ENCODE assay signal across 23 cellular contexts in the genomic region with DNA sequence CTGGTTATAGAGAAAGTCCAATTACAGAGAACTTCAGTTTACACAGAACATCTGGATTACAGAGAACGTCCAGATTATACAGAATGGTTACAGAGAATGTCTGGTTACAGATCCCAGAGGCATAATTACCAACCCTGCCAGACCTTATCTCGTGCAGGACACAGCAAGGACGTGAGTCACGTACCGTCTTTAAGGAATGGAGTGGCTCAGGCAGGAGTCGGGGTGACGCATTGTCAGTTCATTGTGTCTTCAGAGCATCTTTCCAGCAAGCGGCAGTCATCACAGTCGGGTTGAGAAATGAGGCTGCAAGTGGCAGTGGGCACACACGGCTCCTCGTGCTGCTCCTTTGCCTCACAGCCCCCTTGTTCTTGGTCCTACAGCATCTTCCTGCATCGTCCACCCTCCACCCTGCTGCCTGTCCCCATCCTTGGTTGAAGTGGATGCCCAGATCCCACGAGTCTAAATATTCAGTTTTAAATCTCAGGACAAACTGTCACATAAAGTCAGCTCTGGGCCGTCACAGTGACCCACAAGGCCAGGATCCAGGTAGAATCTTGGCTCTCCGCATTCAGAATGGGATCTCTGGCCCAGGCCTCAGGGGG. TPM values are rescaled to one million over a fixed set of nuclear protein-coding genes. Genes with fewer than 3 reads are reported as not detected.
DNase-seq lines count a peak whose midpoint lies in the region; ATAC-seq and TF ChIP-seq lines count a peak whose summit lies in the region.
"Had no signal": no experiment of that assay in that cellular context is flagged by ENCODE, and none has a peak within 500 bp of the region (broad histone marks: within the 10 kb centered on the region; RNA-seq: fewer than 3 reads in every experiment).

No MANE protein-coding gene starts in this region.

- no peak for TF ChIP-seq CTCF in RWPE1 (conservative IDR thresholded peaks at IDR 0.05; ENCODE audit: low read depth)
- TF ChIP-seq CTCF in fibroblast of villous mesenchyme (IDR thresholded peaks at IDR 0.05; ENCODE audit: insufficient read depth, low read depth, low read length), result no peak

- no peaks in the 10 kb centered on the region for H3K9me2 ChIP-seq in GM23248 (ENCODE audit: insufficient read depth)

- in situ Hi-C loops in GM23248 (cut with MboI), result loop anchor here (10.0 to 25.0 kb wide), 3 partner anchors 237 to 509 kb away; no protein-coding TSS in a partner anchor

- H3K4me3 ChIP-seq in GM23248 (no peak overlapping the region), fibroblast of villous mesenchyme (ENCODE audit: low read depth, low read length) (no peak overlapping the region)

- DNase-seq in AG08395 (ENCODE audit: low spot score) (peak; percentile 76), GM23248 (peak; percentile 97), RWPE1 (ENCODE audit: low spot score) (peak; percentile 43), fibroblast of villous mesenchyme (ENCODE audit: low read depth) (peak; percentile 45), DMS53 (lab: John Stamatoyannopoulos, UW) (no peak)
- DNase-seq: anterior cingulate cortex; Calu3; cortex of kidney; HCEC 1CT; head of caudate nucleus; KG1; NCI-H1417 treated with DMSO at 0.1 percent for 48 hours; NCI-H2171 treated with DMSO at 0.1 percent for 48 hours; occipital lobe; SHP77; stimulated activated CD4-positive, alpha-beta T cell treated with anti-CD3 and anti-CD28 coated beads, Interleukin-2, amount 100 ng/mL, for 48 hours; T-helper 17 cell had no signal

- ATAC-seq in GM19351 (IDR thresholded peaks at IDR 0.05; ENCODE audit: unreplicated experiment) (no peak), GM19455 (IDR thresholded peaks at IDR 0.05; ENCODE audit: unreplicated experiment) (no peak), HG03457 (IDR thresholded peaks at IDR 0.05; ENCODE audit: unreplicated experiment) (no peak)
- ATAC-seq: T-helper 17 cell had no signal

- H3K4me1 ChIP-seq in GM23248 (ENCODE audit: insufficient read depth), result peaks cover 3% of the 10 kb centered on the region; the same call in 1 of the 2 replicates

- H3K9ac ChIP-seq in GM23248, result no peak overlapping the region

- no peak overlapping the region for H3K4me2 ChIP-seq in GM23248 (ENCODE audit: unreplicated experiment)

- CTCF ChIA-PET in RWPE1 (lab: Yijun Ruan, JAX), result interaction anchor here (0.6 to 0.7 kb wide), 2 partner anchors 30 to 745 kb away, joined by 3 read pairs; no protein-coding TSS in a partner anchor

- H3K27me3 ChIP-seq in GM23248 (replicated peaks; ENCODE audit: insufficient read depth), result no peaks in the 10 kb centered on the region

- no peaks in the 10 kb centered on the region for H3K36me3 ChIP-seq in GM23248 (ENCODE audit: low read depth)

- peaks cover 7% of the 10 kb centered on the region; the same call in 1 of the 2 replicates for H3F3A ChIP-seq in GM23248 (ENCODE audit: insufficient read depth)

- 12 to 18% methylated on average over 15 of the region's 15 CpGs for WGBS in GM23248 (ENCODE audit: low coverage in 1 of 2, low lambda C conversion rate in 2 of 2, missing lambda C conversion rate in 2 of 2), 2 experiments

- POLR2A ChIA-PET in RWPE1 (lab: Yijun Ruan, JAX; ENCODE audit: low non-redundant PET), result no interaction called here

- no peaks in the 10 kb centered on the region for H3K9me3 ChIP-seq in GM23248 (ENCODE audit: low read depth)

- no peak overlapping the region for H2AFZ ChIP-seq in GM23248

- H3K79me2 ChIP-seq in GM23248 (ENCODE audit: insufficient read depth), result no peaks in the 10 kb centered on the region

- H3K27ac ChIP-seq in GM23248 (no peak overlapping the region), RWPE1 (no peak overlapping the region)
- H3K27ac ChIP-seq: epithelial cell of prostate had no signal

- no peaks in the 10 kb centered on the region for H4K20me1 ChIP-seq in GM23248 (ENCODE audit: insufficient read depth)

RNA-seq across cellular contexts. Expression of gene SLC6A19, which starts 30.0 kb away (rescaled TPM):
- not detected in 2 replicates for total RNA-seq in GM23248 (2014; rRNA removed; shearing (Covaris generic))
- not detected in 2 replicates for polyA plus RNA-seq in GM23248 (2016; fragmentation: Nextera tagmentation; extraction: Ambion mirVana)
- total RNA-seq in fibroblast of villous mesenchyme, result not detected in 2 replicates
- total RNA-seq: Calu3, mononuclear cell, occipital lobe, T-helper 17 cell had no signal
- polyA plus RNA-seq: keratinocyte had no signal

RNA-seq across cellular contexts. Expression of gene SLC6A18, which starts 53.7 kb away (rescaled TPM):
- total RNA-seq in GM23248 (2014; rRNA removed; shearing (Covaris generic)), result not detected in 2 replicates
- polyA plus RNA-seq in GM23248 (2016; fragmentation: Nextera tagmentation; extraction: Ambion mirVana), result not detected in 2 replicates
- total RNA-seq in fibroblast of villous mesenchyme, result not detected in 2 replicates
- total RNA-seq: Calu3, mononuclear cell, occipital lobe, T-helper 17 cell had no signal
- polyA plus RNA-seq: keratinocyte had no signal

RNA-seq across cellular contexts. Expression of gene SLC12A7, which starts 59.6 kb away (rescaled TPM):
- total RNA-seq in GM23248 (2014; rRNA removed; shearing (Covaris generic)), result 1.6 and 1.9 TPM in 2 replicates
- 0.46 and 0.75 TPM in 2 replicates for polyA plus RNA-seq in GM23248 (2016; fragmentation: Nextera tagmentation; extraction: Ambion mirVana)
- 9.5 and 12.9 TPM in 2 replicates for total RNA-seq in fibroblast of villous mesenchyme
